ENCODE assay signal across 1 cellular context in the genomic region with DNA sequence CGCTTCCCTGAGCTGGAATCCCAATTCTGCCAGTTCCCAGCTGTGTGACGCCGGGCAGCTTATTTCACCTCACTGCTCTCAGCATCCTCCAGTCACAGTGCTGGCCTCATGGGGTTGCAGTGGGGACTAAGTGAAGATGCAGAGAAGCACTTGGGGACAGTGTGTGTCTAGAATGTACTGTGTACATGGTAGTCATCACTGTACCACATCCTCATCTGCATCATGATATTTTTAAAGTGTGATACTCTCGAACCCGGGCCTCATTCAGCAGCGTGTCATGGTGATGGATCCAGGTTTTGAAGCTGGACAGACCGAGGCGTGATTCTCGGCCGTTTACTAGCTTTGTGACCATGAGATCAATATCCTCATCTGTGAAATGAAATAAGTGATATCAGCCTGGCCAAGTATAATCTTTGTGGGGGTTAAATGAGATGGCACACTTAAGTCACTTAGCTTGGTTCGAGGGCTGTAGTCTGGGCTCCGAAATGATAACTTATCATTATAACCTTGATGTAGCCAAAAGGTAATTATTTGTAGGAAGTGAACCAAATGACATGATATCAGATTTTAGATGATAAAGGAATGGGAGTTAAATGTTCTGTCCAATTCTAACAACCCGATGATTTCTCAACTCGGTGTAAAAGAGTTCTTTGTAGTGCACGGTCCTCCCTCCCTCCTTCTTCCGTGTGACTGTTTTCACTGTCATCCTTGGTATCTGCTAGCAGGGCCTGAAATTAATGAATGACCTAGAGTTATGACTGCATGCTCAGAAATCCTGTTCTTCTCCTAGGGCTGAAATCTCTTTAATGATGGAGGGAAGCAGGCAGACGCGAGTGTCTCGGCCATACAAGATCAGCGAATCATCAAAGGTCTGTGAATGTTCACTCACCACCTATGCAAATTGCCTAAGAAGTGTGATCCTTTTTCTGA.
TF ChIP-seq lines count a peak whose summit lies in the region.

No MANE protein-coding gene starts in this region.

TF ChIP-seq in IMR-90, 13 proteins besides CTCF, POLR2A, EP300 and RAD21:
- TF ChIP-seq RCOR1 (IDR thresholded peaks at IDR 0.05; ENCODE audit: insufficient replicate concordance, low read length) (no peak), MAZ (IDR thresholded peaks at IDR 0.05; ENCODE audit: borderline replicate concordance, low read depth, low read length) (peak; percentile 59; the same call in 1 of the 2 replicates), BHLHE40 (IDR thresholded peaks at IDR 0.05; ENCODE audit: low read depth, low read length) (peak; percentile 44; the same call in 1 of the 2 replicates), CEBPB (IDR thresholded peaks at IDR 0.05; ENCODE audit: low read depth, low read length) (peak; percentile 65), MXI1 (IDR thresholded peaks at IDR 0.05; ENCODE audit: borderline replicate concordance, low read depth, low read length) (no peak), FOS (IDR thresholded peaks at IDR 0.05; ENCODE audit: low read depth, low read length) (0 out of 2 replicates have a peak, but pooled peaks have one; percentile 29)
